Comparison of ENCODE assay signal across 24 cellular contexts in the genomic region with DNA sequence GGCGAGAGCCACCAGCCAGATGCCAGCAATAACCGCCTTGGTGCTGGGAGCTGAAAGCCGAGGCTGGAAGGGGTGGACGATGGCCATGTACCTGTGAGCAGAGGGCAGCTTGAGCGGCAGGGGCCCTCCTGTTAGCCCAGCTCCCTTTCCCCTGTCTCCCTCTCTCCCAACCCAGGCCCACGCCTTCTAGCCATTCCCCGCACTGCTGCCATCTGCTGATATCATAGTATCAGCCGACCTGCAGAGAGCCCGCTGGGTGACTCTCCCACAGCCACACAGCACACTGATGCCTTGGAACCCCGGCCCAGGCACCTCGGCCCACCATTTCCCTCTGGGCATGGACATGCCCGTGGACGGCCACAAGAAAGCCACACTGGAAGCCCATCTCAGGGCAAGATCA. TPM values are rescaled to one million over a fixed set of nuclear protein-coding genes. Genes with fewer than 3 reads are reported as not detected.
DNase-seq lines count a peak whose midpoint lies in the region; FAIRE-seq and TF ChIP-seq lines count a peak whose summit lies in the region.
"Had no signal": no experiment of that assay in that cellular context is flagged by ENCODE, and none has a peak within 500 bp of the region (broad histone marks: within the 10 kb centered on the region; RNA-seq: fewer than 3 reads in every experiment).

No MANE protein-coding gene starts in this region.

- no peak overlapping the region for H2BK120ac ChIP-seq in neuronal stem cell (ENCODE audit: low read depth, low read length)

- peak overlapping the region; percentile 55 to 84 for H3K27ac ChIP-seq in esophagus (ENCODE audit: low read depth in 2 of 2, low read length in 1 of 2)
- H3K27ac ChIP-seq in neuronal stem cell (replicated peaks; ENCODE audit: low read length), result no peak overlapping the region
- H3K27ac ChIP-seq in transverse colon, result peak overlapping the region; percentile 69 to 94 (median 84)
- H3K27ac ChIP-seq: BLaER1 treated with 17β-estradiol and CSF1 and Interleukin-3, amounts not matched to agents 10 nM and 100 nM; KMS-11 had no signal

- no peaks in the 10 kb centered on the region for H3K36me3 Mint-ChIP-seq in activated naive CD8-positive, alpha-beta T cell treated with anti-CD3 and anti-CD28 coated beads for 36 hours
- H3K36me3 Mint-ChIP-seq: CD4-positive, alpha-beta memory T cell had no signal

- DNase-seq in NCI-H82 (lab: John Stamatoyannopoulos, UW) (peak; percentile 15), NCI-H82 treated with DMSO at 0.1 percent for 48 hours (lab: John Stamatoyannopoulos, UW; ENCODE audit: unreplicated experiment) (no peak), neuronal stem cell (ENCODE audit: low spot score) (no peak), transverse colon (no peak), MV-4-11 (lab: John Stamatoyannopoulos, UW) (no peak), HTR-8/SVneo (ENCODE audit: insufficient read length, low spot score) (no peak)
- no peak for DNase-seq in activated naive CD8-positive, alpha-beta T cell treated with anti-CD3 and anti-CD28 coated beads for 36 hours
- DNase-seq: 8988T; Caco-2; CD4-positive, alpha-beta memory T cell; HCEC 1CT; NCI-H1105; NCI-H146; NCI-H2107; NCI-H748 treated with DMSO at 0.1 percent for 48 hours; Peyer's patch had no signal

- H3K9ac ChIP-seq in neuronal stem cell (ENCODE audit: low read depth, low read length, poor library complexity), result peak overlapping the region; percentile 30
- H3K9ac ChIP-seq: BLaER1 treated with 17β-estradiol and CSF1 and Interleukin-3, amounts not matched to agents 10 nM and 100 nM; KMS-11 had no signal

- no peaks in the 10 kb centered on the region for H3K79me1 ChIP-seq in neuronal stem cell (ENCODE audit: low read depth, low read length)

- TF ChIP-seq CTCF in transverse colon (IDR thresholded peaks at IDR 0.05), result no peak

- H3K4me3 Mint-ChIP-seq in activated naive CD8-positive, alpha-beta T cell treated with anti-CD3 and anti-CD28 coated beads for 36 hours, result no peak overlapping the region
- H3K4me3 Mint-ChIP-seq: CD4-positive, alpha-beta memory T cell had no signal

- peaks cover 2% of the 10 kb centered on the region for H3K4me1 Mint-ChIP-seq in activated naive CD8-positive, alpha-beta T cell treated with anti-CD3 and anti-CD28 coated beads for 36 hours

- no peak overlapping the region for H2BK12ac ChIP-seq in neuronal stem cell (ENCODE audit: low read length)

- peak overlapping the region; percentile 1 for H2AK5ac ChIP-seq in neuronal stem cell (ENCODE audit: low read depth, low read length)

- H3K9me3 Mint-ChIP-seq in activated naive CD8-positive, alpha-beta T cell treated with anti-CD3 and anti-CD28 coated beads for 36 hours, result no peaks in the 10 kb centered on the region
- H3K9me3 Mint-ChIP-seq: CD4-positive, alpha-beta memory T cell had no signal

- H3K4me3 ChIP-seq in esophagus (ENCODE audit: low read depth in 1 of 2, low read length in 2 of 2) (peak overlapping the region; percentile 19 to 41), neuronal stem cell (ENCODE audit: low read length in 2 of 2) (no peak overlapping the region), transverse colon (peak overlapping the region in 3 of 4 donors; percentile 10 to 22 (median 13))
- H3K4me3 ChIP-seq: BLaER1 treated with 17β-estradiol and CSF1 and Interleukin-3, amounts not matched to agents 10 nM and 100 nM had no signal

- H3K27ac Mint-ChIP-seq in activated naive CD8-positive, alpha-beta T cell treated with anti-CD3 and anti-CD28 coated beads for 36 hours, result no peak overlapping the region

- no peak overlapping the region for H3K4me2 ChIP-seq in neuronal stem cell (ENCODE audit: insufficient read depth, low read length, poor library complexity, severe bottlenecking)
- H3K4me2 ChIP-seq: BLaER1 treated with 17β-estradiol and CSF1 and Interleukin-3, amounts not matched to agents 10 nM and 100 nM; KMS-11 had no signal

- peak overlapping the region; percentile 63 for H2BK5ac ChIP-seq in neuronal stem cell (ENCODE audit: low read length)

- H3K18ac ChIP-seq in neuronal stem cell (ENCODE audit: low read length), result peak overlapping the region; percentile 53

- H4K8ac ChIP-seq in neuronal stem cell (ENCODE audit: low read depth, low read length), result no peak overlapping the region

- WGBS in esophagus, 2 donors, result 80 to 83% methylated on average over 13 of the region's 13 CpGs
- WGBS in neuronal stem cell (ENCODE audit: extremely low coverage in 2 of 2, insufficient read length in 2 of 2, insufficient replicate concordance in 1 of 2), 2 donors, result no CpG with 5 or more reads among the region's 13 CpGs
- 86% methylated on average over 13 of the region's 13 CpGs; no CpG with 5 or more reads in 1 of the 2 donors for WGBS in transverse colon (ENCODE audit: low coverage in 1 of 2), 2 donors

- H3K27me3 ChIP-seq in esophagus (ENCODE audit: control insufficient read depth in 1 of 2, insufficient read depth in 2 of 2, low read length in 2 of 2) (no peaks in the 10 kb centered on the region), neuronal stem cell (ENCODE audit: control insufficient read depth in 3 of 3, insufficient read depth in 3 of 3, low read depth in 1 of 3, low read length in 3 of 3) (peaks cover 0 to 26% (median 0%) of the 10 kb centered on the region in 3 experiments), transverse colon (no peaks in the 10 kb centered on the region)
- H3K27me3 ChIP-seq: Peyer's patch had no signal

- peak overlapping the region; percentile 43 for H3K14ac ChIP-seq in neuronal stem cell (ENCODE audit: low read length)

- no peaks in the 10 kb centered on the region for H3K36me3 ChIP-seq in esophagus (ENCODE audit: control insufficient read depth in 2 of 2, insufficient read depth in 2 of 2, low read length in 1 of 2)
- no peaks in the 10 kb centered on the region for H3K36me3 ChIP-seq in neuronal stem cell (replicated peaks in 1 of 2; ENCODE audit: control insufficient read depth in 2 of 2, insufficient read depth in 2 of 2, low read length in 2 of 2)
- H3K36me3 ChIP-seq in transverse colon, result no peaks in the 10 kb centered on the region
- H3K36me3 ChIP-seq: BLaER1 treated with 17β-estradiol and CSF1 and Interleukin-3, amounts not matched to agents 10 nM and 100 nM; Peyer's patch had no signal

- TF ChIP-seq POLR2A in transverse colon (IDR thresholded peaks at IDR 0.05), result no peak

- in situ Hi-C loops in transverse colon (cut with MboI; ENCODE audit: low pct_ligation_motif_present in 1 of 4, low pct_unique_long_range_greater_than_20kb in 1 of 4, low sequenced_read_pairs in 3 of 4), result loop anchor here in 3 of 4 donors (10.0 to 25.0 kb wide), 3 partner anchors 90 to 222 kb away; partner anchors contain the start of gene FAM241B (in 3 of the 3)

- H4K91ac ChIP-seq in neuronal stem cell (ENCODE audit: low read depth, low read length, poor library complexity), result no peak overlapping the region

- FAIRE-seq in HTR-8/SVneo (lab: Jason Lieb, UNC), result no peak
- FAIRE-seq: GM12891 had no signal

- no peak overlapping the region for H2AFZ ChIP-seq in neuronal stem cell (ENCODE audit: low read length)

- peak overlapping the region; percentile 35 for H2BK15ac ChIP-seq in neuronal stem cell (ENCODE audit: low read length)

- H3K23ac ChIP-seq in neuronal stem cell (ENCODE audit: low read depth, low read length, poor library complexity), result no peak overlapping the region

- H3K9me3 ChIP-seq in esophagus (ENCODE audit: control insufficient read depth in 2 of 2, insufficient read depth in 1 of 2, low read depth in 1 of 2, low read length in 1 of 2) (no peaks in the 10 kb centered on the region), neuronal stem cell (replicated peaks in 1 of 2; ENCODE audit: control insufficient read depth in 2 of 2, insufficient read depth in 1 of 2, low read depth in 1 of 2, low read length in 2 of 2) (no peaks in the 10 kb centered on the region), transverse colon (no peaks in the 10 kb centered on the region)
- H3K9me3 ChIP-seq: BLaER1 treated with 17β-estradiol and CSF1 and Interleukin-3, amounts not matched to agents 10 nM and 100 nM; Caco-2; Peyer's patch had no signal

- no peak overlapping the region for H3K4ac ChIP-seq in neuronal stem cell (ENCODE audit: low read length)

- intact Hi-C loops in transverse colon (cut with DNase I; ENCODE audit: low total_unique reads), result loop anchor here (5.0 kb wide), 2 partner anchors 77 to 387 kb away; partner anchors contain the start of gene COL13A1

- peaks cover 2 to 5% of the 10 kb centered on the region in 2 donors for H3K4me1 ChIP-seq in esophagus (ENCODE audit: control insufficient read depth in 2 of 2, insufficient read depth in 2 of 2, low read length in 1 of 2)
- no peaks in the 10 kb centered on the region for H3K4me1 ChIP-seq in neuronal stem cell (ENCODE audit: control insufficient read depth in 2 of 2, insufficient read depth in 1 of 2, low read depth in 1 of 2, low read length in 2 of 2)
- H3K4me1 ChIP-seq in transverse colon, result peaks cover 19 to 34% (median 28%) of the 10 kb centered on the region in 4 donors

- TF ChIP-seq EP300 in transverse colon (IDR thresholded peaks at IDR 0.05; ENCODE audit: low read depth), result no peak

- H3K27me3 Mint-ChIP-seq in activated naive CD8-positive, alpha-beta T cell treated with anti-CD3 and anti-CD28 coated beads for 36 hours, result no peaks in the 10 kb centered on the region
- H3K27me3 Mint-ChIP-seq: CD4-positive, alpha-beta memory T cell had no signal

RNA-seq across cellular contexts. Expression of gene TACR2, which starts 1.7 kb away (rescaled TPM):
- 1 to 10 TPM; 5.8 to 9.6 TPM for polyA plus RNA-seq in esophagus
- polyA plus RNA-seq in neuronal stem cell (2013, experiment 1 of 2), result not detected
- polyA plus RNA-seq in neuronal stem cell (2013, experiment 2 of 2), result not detected
- total RNA-seq in transverse colon, result 100 to 1,000 TPM in 2 of 4 donors, 10 to 100 TPM in 2; 18.9 to 241 (median 78.9) TPM
- not detected for total RNA-seq in activated naive CD8-positive, alpha-beta T cell treated with anti-CD3 and anti-CD28 coated beads for 36 hours
- total RNA-seq: G401, HT1080, NCI-H460, OCI-LY7 had no signal

RNA-seq across cellular contexts. Expression of gene TSPAN15, which starts 36.2 kb away (rescaled TPM):
- 10 to 100 TPM in 1 of 2 donors, 1 to 10 TPM in 1; 8.0 to 23.8 TPM for polyA plus RNA-seq in esophagus
- 10.5 TPM for polyA plus RNA-seq in neuronal stem cell (2013, experiment 1 of 2)
- polyA plus RNA-seq in neuronal stem cell (2013, experiment 2 of 2), result 10.6 TPM
- 100 to 1,000 TPM in 3 of 4 donors, 10 to 100 TPM in 1; 97.7 to 152 (median 148) TPM for total RNA-seq in transverse colon
- total RNA-seq in activated naive CD8-positive, alpha-beta T cell treated with anti-CD3 and anti-CD28 coated beads for 36 hours, result under 1 TPM; 0.60 to 0.66 TPM

Comparison
In these comparisons a context has a peak if more than half of its experiments do, and no peak if none do; other contexts are left out.
1. H3K4me3 ChIP-seq: peak in esophagus (2 of 2) and transverse colon (3 of 4); none in neuronal stem cell (0 of 2).
2. RNA of gene TACR2, which starts 1.7 kb away (total RNA-seq): 18.9 to 241 TPM in transverse colon; not detected in activated naive CD8-positive, alpha-beta T cell treated with anti-CD3 and anti-CD28 coated beads for 36 hours; every median in the first group is over 10 times any median in the second.
3. RNA of gene TSPAN15, which starts 36.2 kb away (total RNA-seq): 97.7 to 152 TPM in transverse colon; 0.60 to 0.66 TPM in activated naive CD8-positive, alpha-beta T cell treated with anti-CD3 and anti-CD28 coated beads for 36 hours; every median in the first group is over 10 times any median in the second.